23 cellular contexts compared by ENCODE assay signal in genomic region chr5:9231842-9232241, GRCh38.
DNase-seq lines count a peak whose midpoint lies in the region; ATAC-seq, FAIRE-seq and TF ChIP-seq lines count a peak whose summit lies in the region.
"Had no signal": no experiment of that assay in that cellular context is flagged by ENCODE, and none has a peak within 500 bp of the region (broad histone marks: within the 10 kb centered on the region; RNA-seq: fewer than 3 reads in every experiment).

No MANE protein-coding gene starts in this region.

- ATAC-seq in Right ventricle myocardium inferior (peak; percentile 16), right cardiac atrium (no peak), pancreas (peak in 3 of 4 donors; percentile 34 to 80 (median 65)), GM19463 (IDR thresholded peaks at IDR 0.05; ENCODE audit: unreplicated experiment) (no peak)
- ATAC-seq: CD8-positive, alpha-beta T cell had no signal

- H3K9me3 ChIP-seq in right cardiac atrium (ENCODE audit: control insufficient read depth, low read length) (peaks cover 4% of the 10 kb centered on the region), pancreas (no peaks in the 10 kb centered on the region)
- H3K9me3 ChIP-seq: BLaER1, Caco-2 had no signal

- H3K36me3 ChIP-seq in pancreas = no peaks in the 10 kb centered on the region
- H3K36me3 ChIP-seq: BLaER1 had no signal

- no peak for DNase-seq in Right ventricle myocardium inferior (ENCODE audit: missing footprints)
- no peak for DNase-seq in right cardiac atrium
- DNase-seq in M059J (ENCODE audit: low read depth) = peak; percentile 75
- DNase-seq in amniotic epithelial cell (ENCODE audit: low read depth) = peak; percentile 39
- DNase-seq in pancreas = peak in 1 of 6 donors; percentile 21
- DNase-seq in ureter (ENCODE audit: low spot score) = no peak
- DNase-seq in mesenteric fat pad (ENCODE audit: low spot score) = no peak
- DNase-seq: Caco-2; CD4-positive, CD25-positive, alpha-beta regulatory T cell; CD8-positive, alpha-beta T cell; DMS153; DMS79; GF-D8; GOT3; HCEC 1CT had no signal

- H3K4me3 ChIP-seq in right cardiac atrium (ENCODE audit: low read length) (no peak overlapping the region), pancreas (no peak overlapping the region)
- H3K4me3 ChIP-seq: BLaER1 had no signal

- no peak for FAIRE-seq in pancreas (lab: Jason Lieb, UNC)
- FAIRE-seq: A204.1, GM12891, GM18507, H54 had no signal

- WGBS in right cardiac atrium = 75% methylated on average over 2 of the region's 2 CpGs
- 23 to 32% methylated on average over 2 of the region's 2 CpGs for WGBS in pancreas, 2 donors

- H3K4me1 ChIP-seq in right cardiac atrium (ENCODE audit: control insufficient read depth, insufficient read depth, low read length) (no peaks in the 10 kb centered on the region), pancreas (no peaks in the 10 kb centered on the region)
- H3K4me1 ChIP-seq: BLaER1, Caco-2 had no signal

- H3K27ac ChIP-seq in right cardiac atrium (ENCODE audit: low read length) (no peak overlapping the region), pancreas (no peak overlapping the region)
- H3K27ac ChIP-seq: 22Rv1, BLaER1, C4-2B had no signal

- no peak for TF ChIP-seq CTCF in pancreas (IDR thresholded peaks at IDR 0.05)

- intact Hi-C loops in Right ventricle myocardium inferior (cut with DNase I) = no loop called here
- intact Hi-C loops in right cardiac atrium (cut with DNase I) = no loop called here
- intact Hi-C loops in pancreas (cut with DNase I) = no loop called here

- H3K27me3 ChIP-seq in right cardiac atrium (ENCODE audit: control insufficient read depth, insufficient read depth) = no peaks in the 10 kb centered on the region
- H3K27me3 ChIP-seq in pancreas = no peaks in the 10 kb centered on the region
- H3K27me3 ChIP-seq: BLaER1 had no signal

Comparison
In these comparisons a context has a peak if more than half of its experiments do, and no peak if none do; other contexts are left out.
1. ATAC-seq: peak in Right ventricle myocardium inferior (single experiment) and pancreas (3 of 4); none in right cardiac atrium (0 of 2) and GM19463 (single experiment).
2. DNase-seq: peak in M059J (single experiment) and amniotic epithelial cell (single experiment); none in Right ventricle myocardium inferior (single experiment), right cardiac atrium (0 of 3), ureter (single experiment) and mesenteric fat pad (single experiment).